26 cellular contexts compared by ENCODE assay signal in the genomic region with DNA sequence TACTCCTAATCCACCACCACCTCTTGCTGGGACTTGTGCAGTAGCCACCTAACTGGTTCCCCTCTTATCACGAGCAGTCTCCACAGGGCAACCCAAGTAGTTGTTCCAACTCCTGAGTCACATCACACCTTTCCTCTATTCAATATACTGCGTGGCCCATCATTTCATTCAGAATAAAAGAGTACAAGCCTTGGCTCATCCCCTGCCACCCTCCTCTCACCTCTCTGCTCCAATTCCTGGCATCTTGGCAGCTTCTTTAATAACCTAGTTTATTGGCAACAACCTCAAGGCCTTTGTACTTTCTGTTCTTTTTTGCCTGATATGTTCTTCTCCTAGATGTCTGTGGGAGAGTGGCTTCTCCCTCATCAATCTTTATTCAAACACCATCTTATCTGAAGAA.
"Had no signal": no experiment of that assay in that cellular context is flagged by ENCODE, and none has a peak within 500 bp of the region (broad histone marks: within the 10 kb centered on the region; RNA-seq: fewer than 3 reads in every experiment).

No MANE protein-coding gene starts in this region.

- H3K36me3 ChIP-seq: MG63 had no signal

- H3K4me3 ChIP-seq: MG63, SK-N-MC had no signal

- ATAC-seq: activated CD4-positive, CD25-positive, alpha-beta regulatory T cell treated with anti-CD3 and anti-CD28 coated beads, Interleukin-2, amount 50 U/mL, for 24 hours; activated CD8-positive, alpha-beta T cell treated with anti-CD3 and anti-CD28 coated beads for 36 hours; activated naive CD8-positive, alpha-beta T cell treated with anti-CD3 and anti-CD28 coated beads, Interleukin-2, amount 50 U/mL, for 24 hours; activated T-cell treated with anti-CD3 and anti-CD28 coated beads, Interleukin-2, amount 50 U/mL, for 72 hours; Panc1; Right ventricle myocardium inferior had no signal

- H3K27me3 ChIP-seq: MG63 had no signal

- DNase-seq: activated CD4-positive, alpha-beta T cell treated with anti-CD3 and anti-CD28 coated beads for 4 hours; activated CD8-positive, alpha-beta memory T cell treated with anti-CD3 and anti-CD28 coated beads, Interleukin-2, amount 50 U/mL, for 4 hours; activated CD8-positive, alpha-beta T cell treated with anti-CD3 and anti-CD28 coated beads for 36 hours; activated gamma-delta T cell treated with Interleukin-2 at 50 U/mL for 16 hours; activated naive CD4-positive, alpha-beta T cell treated with anti-CD3 and anti-CD28 coated beads, Interleukin-2, amount 10 ng/mL, durations not matched to agents 7 days and 5 days; activated naive CD8-positive, alpha-beta T cell treated with anti-CD3 and anti-CD28 coated beads, Interleukin-2, amount 50 U/mL, for 24 hours; activated T-cell treated with anti-CD3 and anti-CD28 coated beads, Interleukin-2, amount 50 U/mL, for 72 hours; amygdala; cerebellar nuclear complex; KG1; MG63; MV-4-11; NCI-H1092 treated with DMSO at 0.1 percent for 48 hours; NCI-H1417 treated with DMSO at 0.1 percent for 48 hours; NCI-H1694; NCI-H2029 treated with DMSO at 0.1 percent for 48 hours; NCI-H510A treated with DMSO at 0.1 percent for 48 hours; NCI-H69; NK-92 treated with Interleukin-12 subunit alpha and Interleukin-12 subunit beta, amount 100 ng/mL, for 24 hours; OCI-M1; RPMI8226; T-helper 1 cell had no signal

- H3K9me3 ChIP-seq: MG63 had no signal

- H3K27ac ChIP-seq: SK-N-MC had no signal
